In the genomic region with DNA sequence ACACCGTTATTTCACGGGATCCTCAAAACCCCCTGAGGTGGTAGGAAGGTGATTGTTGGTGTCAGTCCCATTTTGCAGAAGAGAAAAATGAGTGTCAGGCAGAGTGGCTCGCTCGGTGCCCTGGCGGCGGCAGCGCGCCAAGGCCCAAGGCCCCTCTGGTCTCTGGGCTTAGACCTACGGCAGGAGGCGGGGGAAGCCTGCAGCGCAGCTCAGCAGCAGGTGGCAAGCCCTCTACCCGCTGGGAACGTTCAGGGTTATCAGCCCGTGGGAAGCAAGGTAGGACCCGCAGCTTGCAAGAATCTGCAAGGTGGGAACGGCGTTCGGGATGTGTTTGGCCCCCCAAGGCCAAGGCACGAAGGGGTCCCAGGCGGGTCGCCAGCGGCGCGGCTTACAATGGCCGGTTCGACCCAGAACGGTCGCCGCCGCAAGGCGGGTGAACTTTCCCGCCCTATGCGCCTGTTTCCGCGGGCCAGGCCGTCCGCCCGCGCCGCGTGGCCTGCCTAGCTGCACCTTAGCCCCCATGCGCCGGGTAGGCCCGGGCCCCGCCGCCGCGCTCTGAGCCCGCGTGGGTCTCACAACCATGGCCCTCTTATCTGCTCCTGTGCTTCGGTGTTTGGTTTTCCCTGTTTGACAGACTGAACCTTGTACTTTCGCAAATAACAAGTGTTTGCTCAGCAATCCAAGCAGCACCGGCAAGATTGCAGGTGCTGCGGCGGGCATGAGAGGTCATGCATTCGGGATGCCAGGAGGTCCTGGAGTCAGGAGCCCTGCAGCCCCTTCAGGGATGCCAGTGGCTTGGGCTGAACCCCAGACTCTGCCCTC, we compare ENCODE assay signal across 13 cellular contexts. TPM values are rescaled to one million over a fixed set of nuclear protein-coding genes. Genes with fewer than 3 reads are reported as not detected.
DNase-seq lines count a peak whose midpoint lies in the region; ATAC-seq and TF ChIP-seq lines count a peak whose summit lies in the region.
"Had no signal": no experiment of that assay in that cellular context is flagged by ENCODE, and none has a peak within 500 bp of the region (broad histone marks: within the 10 kb centered on the region; RNA-seq: fewer than 3 reads in every experiment).

No MANE protein-coding gene starts in this region.

- in situ Hi-C loops in Panc1 (cut with HindIII; ENCODE audit: low pct_unique_long_range_greater_than_20kb, low sequenced_read_pairs): no loop called here

- H3K4me1 ChIP-seq in Panc1 (ENCODE audit: control insufficient read depth, insufficient read depth, low read length): peaks cover 24% of the 10 kb centered on the region
- peaks cover 0 to 6% of the 10 kb centered on the region in 2 donors for H3K4me1 ChIP-seq in left lung
- H3K4me1 ChIP-seq in stomach: peaks cover 16 to 44% (median 29%) of the 10 kb centered on the region in 4 donors
- H3K4me1 ChIP-seq: ascending aorta had no signal

- CTCF ChIA-PET in Panc1 (lab: Charles Lee): interaction anchor here (0.8 kb wide), 1 partner anchor 334 kb away, joined by 3 read pairs; no protein-coding TSS in a partner anchor

- TF ChIP-seq POLR2A in stomach (IDR thresholded peaks at IDR 0.05): no peak

- peak; percentile 41 for DNase-seq in H7
- DNase-seq in Panc1 (ENCODE audit: low read depth, low spot score): no peak
- peak in 1 of 2 donors; percentile 79 for DNase-seq in left lung
- DNase-seq in stomach: peak; percentile 75
- no peak for DNase-seq in HPDE6-E6E7 (ENCODE audit: extremely low spot score)
- DNase-seq: activated CD4-positive, alpha-beta T cell treated with anti-CD3 and anti-CD28 coated beads for 1 hour; dorsolateral prefrontal cortex; GM23248; NCI-H2171 had no signal

- intact Hi-C loops in Panc1 (cut with micrococcal nuclease; ENCODE audit: unreplicated experiment): no loop called here
- intact Hi-C loops in left lung (cut with DNase I): no loop called here
- intact Hi-C loops in stomach (cut with DNase I; ENCODE audit: low total_unique reads): no loop called here

- POLR2A ChIA-PET in Panc1 (lab: Charles Lee): no interaction called here

- H3K36me3 ChIP-seq in H7 (replicated peaks; ENCODE audit: control insufficient read depth, insufficient read depth, low read length): no peaks in the 10 kb centered on the region
- no peaks in the 10 kb centered on the region for H3K36me3 ChIP-seq in Panc1 (ENCODE audit: control insufficient read depth, insufficient read depth, low read length)
- no peaks in the 10 kb centered on the region for H3K36me3 ChIP-seq in left lung
- no peaks in the 10 kb centered on the region for H3K36me3 ChIP-seq in stomach
- H3K36me3 ChIP-seq: ascending aorta, right atrium auricular region had no signal

- BruUV-seq in Panc1 (replicated peaks; lab: Mats Ljungman, UMichigan): no TSS peak

- no peak overlapping the region for H3K4me3 ChIP-seq in H7 (ENCODE audit: insufficient read depth, low read depth, low read length)
- peak overlapping the region; percentile 7 to 25; a peak in 1 of 4 replicates for H3K4me3 ChIP-seq in Panc1 (ENCODE audit: low read depth in 2 of 2, low read length in 2 of 2)
- peak overlapping the region in 1 of 2 donors; percentile 7 for H3K4me3 ChIP-seq in left lung
- H3K4me3 ChIP-seq in stomach: peak overlapping the region in 2 of 4 donors; percentile 3 to 28
- H3K4me3 ChIP-seq: ascending aorta, dorsolateral prefrontal cortex, GM23248, right atrium auricular region had no signal

- H3K27me3 ChIP-seq in H7 (ENCODE audit: control insufficient read depth, insufficient read depth, low read length) (no peaks in the 10 kb centered on the region), Panc1 (ENCODE audit: control insufficient read depth, insufficient read depth, low read length) (no peaks in the 10 kb centered on the region), left lung (peaks cover 4 to 13% of the 10 kb centered on the region in 2 donors), stomach (no peaks in the 10 kb centered on the region)
- H3K27me3 ChIP-seq: ascending aorta, right atrium auricular region had no signal

- ATAC-seq in Panc1 (peak; percentile 61), left lung (peak; percentile 78), GM18502 (IDR thresholded peaks at IDR 0.05; ENCODE audit: poor library complexity, unreplicated experiment) (no peak), HG03442 (IDR thresholded peaks at IDR 0.05; ENCODE audit: unreplicated experiment) (no peak)

- no peaks in the 10 kb centered on the region for H3K9me3 ChIP-seq in Panc1 (ENCODE audit: control insufficient read depth, insufficient read depth, low read depth, low read length)
- H3K9me3 ChIP-seq in left lung: no peaks in the 10 kb centered on the region
- H3K9me3 ChIP-seq in stomach: no peaks in the 10 kb centered on the region
- H3K9me3 ChIP-seq: ascending aorta, right atrium auricular region had no signal

- TF ChIP-seq EP300 in stomach (IDR thresholded peaks at IDR 0.05): no peak

- H3K27ac ChIP-seq in Panc1 (ENCODE audit: low read length): no peak overlapping the region
- peak overlapping the region; percentile 1 to 35 for H3K27ac ChIP-seq in left lung
- peak overlapping the region; percentile 69 to 89 (median 80) for H3K27ac ChIP-seq in stomach
- H3K27ac ChIP-seq: ascending aorta, dorsolateral prefrontal cortex, GM23248 had no signal

- TF ChIP-seq CTCF in Panc1 (IDR thresholded peaks at IDR 0.05) (no peak), left lung (IDR thresholded peaks at IDR 0.05) (no peak), stomach (IDR thresholded peaks at IDR 0.05) (no peak)

- 22 to 61% (median 34%) methylated on average over 44 to 56 of the region's 56 CpGs for WGBS in stomach, 5 donors

RNA-seq across cellular contexts. Expression of gene CCNL1, which starts 39.7 kb away (rescaled TPM):
- total RNA-seq in H7 (2014; rRNA removed; shearing (Covaris generic)): 41.1 and 75.1 TPM in 2 replicates
- total RNA-seq in Panc1 (2021; ENCODE audit: unreplicated experiment) (118 TPM), left lung (100 to 1,000 TPM in 1 of 2 donors, 10 to 100 TPM in 1; 82.6 to 119 TPM), stomach (100 to 1,000 TPM in 4 of 5 donors, 10 to 100 TPM in 1; 63.1 to 484 (median 434) TPM)
- 48.3 TPM for polyA plus RNA-seq in Panc1 (2012; ENCODE audit: insufficient read length)
- polyA plus RNA-seq in stomach: 10 to 100 TPM; 14.0 to 74.3 (median 28.9) TPM

Comparison
In these comparisons a context has a peak if more than half of its experiments do, and no peak if none do; other contexts are left out.
1. DNase-seq: peak in H7 (single experiment) and stomach (single experiment); none in Panc1 (single experiment) and HPDE6-E6E7 (single experiment).
2. ATAC-seq: peak in Panc1 (single experiment) and left lung (single experiment); none in GM18502 (single experiment) and HG03442 (single experiment).